22 cellular contexts compared by ENCODE assay signal in genomic region chr3:102687851-102688555, GRCh38.
A peak's percentile ranks its signal among the peaks of the same experiment; 100 is the strongest.
DNase-seq lines count a peak whose midpoint lies in the region; TF ChIP-seq lines count a peak whose summit lies in the region.
"Had no signal": no experiment of that assay in that cellular context is flagged by ENCODE, and none has a peak within 500 bp of the region (broad histone marks: within the 10 kb centered on the region; RNA-seq: fewer than 3 reads in every experiment).

No MANE protein-coding gene starts in this region.

- peak overlapping the region; percentile 90 for H3K27ac ChIP-seq in HUES48 (ENCODE audit: low read depth, low read length)
- H3K27ac ChIP-seq: A549, BLaER1, SK-N-MC had no signal

- H3K9me3 ChIP-seq in HUES48 (ENCODE audit: control insufficient read depth, insufficient read depth, low read length): peaks cover 9% of the 10 kb centered on the region; the same call in 1 of the 2 replicates
- H3K9me3 ChIP-seq in NT2/D1 (ENCODE audit: insufficient read depth, low read length): peaks cover 26% of the 10 kb centered on the region; the same call in 1 of the 2 replicates
- H3K9me3 ChIP-seq: A549 had no signal

- POLR2A ChIA-PET in GM10248 (lab: Yijun Ruan, JAX): no interaction called here

- DNase-seq in COR-L47 (lab: John Stamatoyannopoulos, UW) (peak; percentile 62), NT2/D1 (ENCODE audit: low read depth, low spot score) (peak; percentile 38), iPS-NIHi7 (ENCODE audit: extremely low spot score) (peak; percentile 18), GM10248 (ENCODE audit: extremely low spot score) (no peak), NCI-H128 (lab: John Stamatoyannopoulos, UW; ENCODE audit: unreplicated experiment) (no peak)
- DNase-seq in activated CD4-positive, alpha-beta T cell treated with anti-CD3 and anti-CD28 coated beads for 4 hours: no peak
- DNase-seq: CD4-positive, alpha-beta memory T cell; DMS53; EL; GOT3; HFFc6; MM.1S; NCI-H1092 treated with DMSO at 0.1 percent for 48 hours; NCI-H187 treated with DMSO at 0.1 percent for 48 hours; NCI-H2171; NCI-H748 treated with DMSO at 0.1 percent for 48 hours; OCI-M1; Right ventricle myocardium superior had no signal

- peaks cover 26% of the 10 kb centered on the region for H3K4me1 ChIP-seq in HUES48 (ENCODE audit: control insufficient read depth, insufficient read depth, low read length)
- no peaks in the 10 kb centered on the region for H3K4me1 ChIP-seq in NT2/D1 (ENCODE audit: insufficient read depth, insufficient read length)
- H3K4me1 ChIP-seq: A549 had no signal

- H3K36me3 ChIP-seq in HUES48 (ENCODE audit: control insufficient read depth, insufficient read depth, low read length) (no peaks in the 10 kb centered on the region), NT2/D1 (ENCODE audit: insufficient read depth, insufficient read length, low read length) (no peaks in the 10 kb centered on the region)
- H3K36me3 ChIP-seq: BLaER1 had no signal

- H3K27me3 ChIP-seq in HUES48 (ENCODE audit: control insufficient read depth, insufficient read depth, low read length) (no peaks in the 10 kb centered on the region), NT2/D1 (ENCODE audit: insufficient read depth, insufficient read length) (no peaks in the 10 kb centered on the region)
- H3K27me3 ChIP-seq: BLaER1 had no signal

- CTCF ChIA-PET in GM10248 (lab: Yijun Ruan, JAX): interaction anchor here (1.3 kb wide), 1 partner anchor 10 kb away, joined by 3 read pairs; no protein-coding TSS in a partner anchor

- H3K4me3 ChIP-seq in HUES48 (ENCODE audit: low read depth, low read length) (peak overlapping the region; percentile 24; the same call in 1 of the 2 replicates), NT2/D1 (ENCODE audit: insufficient read length, low read depth) (no peak overlapping the region)
- H3K4me3 ChIP-seq: A549, BLaER1, SK-N-MC had no signal

- no peak for TF ChIP-seq CTCF in GM10248 (IDR thresholded peaks at IDR 0.05; ENCODE audit: control extremely low read depth, extremely low read depth, low read depth, missing control alignments)

- H3K9ac ChIP-seq in HUES48 (ENCODE audit: low read depth, low read length): 0 out of 2 replicates have a peak overlapping the region, but pooled peaks have one; percentile 0
- no peak overlapping the region for H3K9ac ChIP-seq in NT2/D1 (ENCODE audit: insufficient read length, low read depth)
- H3K9ac ChIP-seq: BLaER1 had no signal

Comparison
In these comparisons a context has a peak if more than half of its experiments do, and no peak if none do; other contexts are left out.
1. DNase-seq: peak in COR-L47 (single experiment), NT2/D1 (single experiment) and iPS-NIHi7 (single experiment); none in GM10248 (single experiment), NCI-H128 (single experiment) and activated CD4-positive, alpha-beta T cell treated with anti-CD3 and anti-CD28 coated beads for 4 hours (0 of 2).